In the genomic region with DNA sequence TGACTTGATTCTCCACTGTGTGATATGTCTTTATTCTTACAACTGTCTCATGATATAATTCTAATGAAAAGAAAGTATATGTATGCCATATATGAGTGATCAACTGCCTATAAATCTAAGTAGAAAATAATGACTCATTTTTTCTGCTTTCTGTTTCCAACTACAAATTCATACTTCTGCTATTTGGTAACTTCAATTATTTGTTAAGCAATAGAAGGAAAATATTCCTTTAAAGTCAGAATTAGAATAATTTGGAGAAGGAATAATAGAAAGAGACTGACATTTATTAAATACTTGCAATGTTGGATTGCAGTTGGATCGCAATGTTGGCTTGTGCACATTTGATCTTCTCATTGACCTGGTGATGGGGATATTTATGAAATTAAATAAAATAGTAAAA, we compare ENCODE assay signal across 30 cellular contexts.
"Had no signal": no experiment of that assay in that cellular context is flagged by ENCODE, and none has a peak within 500 bp of the region (broad histone marks: within the 10 kb centered on the region; RNA-seq: fewer than 3 reads in every experiment).

No MANE protein-coding gene starts in this region.

- DNase-seq: activated B cell treated with CpG ODN at 0.5 μM for 24 hours; activated CD4-positive, alpha-beta T cell treated with anti-CD3 and anti-CD28 coated beads for 1 hour; activated CD4-positive, alpha-beta T cell treated with anti-CD3 and anti-CD28 coated beads, Interleukin-2, amount 10 ng/mL, durations not matched to agents 24 days and 14 days; activated CD4-positive, alpha-beta T cell treated with anti-CD3 and anti-CD28 coated beads, Interleukin-2, amount 50 U/mL, for 48 hours; activated CD8-positive, alpha-beta memory T cell treated with anti-CD3 and anti-CD28 coated beads, Interleukin-2, amount 10 ng/mL, durations not matched to agents 7 days and 5 days; activated effector memory CD4-positive, alpha-beta T cell treated with Interleukin-2 at 50 U/mL for 16 hours; activated naive CD4-positive, alpha-beta T cell; activated T-cell treated with anti-CD3 and anti-CD28 coated beads, Interleukin-2, amount 50 U/mL, for 24 hours; amygdala; Karpas-422; MM.1S; NCI-H146; NCI-H187 treated with DMSO at 0.1 percent for 48 hours; NCI-H2107; NCI-H2171 treated with DMSO at 0.1 percent for 48 hours; NCI-H345; NCI-H510A treated with DMSO at 0.1 percent for 48 hours; NCI-H69; NK-92 treated with Interleukin-12 subunit alpha and Interleukin-12 subunit beta, amount 100 ng/mL, for 24 hours; PC-3; SHP77; T-cell; T-helper 2 cell; T1000 had no signal

- H3K27me3 Mint-ChIP-seq: activated B cell treated with CpG ODN at 0.5 μM for 24 hours; activated CD4-positive, alpha-beta T cell treated with anti-CD3 and anti-CD28 coated beads, Interleukin-2, amount 10 ng/mL, durations not matched to agents 24 days and 14 days; activated CD8-positive, alpha-beta memory T cell treated with anti-CD3 and anti-CD28 coated beads, Interleukin-2, amount 10 ng/mL, durations not matched to agents 7 days and 5 days; activated naive CD4-positive, alpha-beta T cell treated with anti-CD3 and anti-CD28 coated beads, Interleukin-2, amount 50 U/mL, for 24 hours; activated T-cell treated with anti-CD3 and anti-CD28 coated beads, Interleukin-2, amount 50 U/mL, for 24 hours; brain; central memory CD8-positive, alpha-beta T cell; T-cell had no signal

- H3K4me3 Mint-ChIP-seq: activated B cell treated with CpG ODN at 0.5 μM for 24 hours; activated CD4-positive, alpha-beta T cell treated with anti-CD3 and anti-CD28 coated beads, Interleukin-2, amount 10 ng/mL, durations not matched to agents 24 days and 14 days; activated CD8-positive, alpha-beta memory T cell treated with anti-CD3 and anti-CD28 coated beads, Interleukin-2, amount 10 ng/mL, durations not matched to agents 7 days and 5 days; activated naive CD4-positive, alpha-beta T cell treated with anti-CD3 and anti-CD28 coated beads, Interleukin-2, amount 50 U/mL, for 24 hours; activated T-cell treated with anti-CD3 and anti-CD28 coated beads, Interleukin-2, amount 50 U/mL, for 24 hours; activated T-helper 1 cell treated with anti-CD3 and anti-CD28 coated beads, Interleukin-12 subunit alpha, Interleukin-12 subunit beta, Interleukin-2, Interleukin-4 antibody, amounts not matched to agents 30 ng/mL and 10 ng/mL and 1 ng/mL, durations not matched to agents 14 hours and 24 hours and 36 hours; brain; central memory CD8-positive, alpha-beta T cell; T-cell had no signal

- ATAC-seq: activated CD8-positive, alpha-beta memory T cell treated with anti-CD3 and anti-CD28 coated beads, Interleukin-2, amount 10 ng/mL, durations not matched to agents 7 days and 5 days; K562; PC-3; T-cell had no signal

- H3K4me1 Mint-ChIP-seq: activated B cell treated with CpG ODN at 0.5 μM for 24 hours; activated CD4-positive, alpha-beta T cell treated with anti-CD3 and anti-CD28 coated beads, Interleukin-2, amount 10 ng/mL, durations not matched to agents 24 days and 14 days; activated CD8-positive, alpha-beta memory T cell treated with anti-CD3 and anti-CD28 coated beads, Interleukin-2, amount 10 ng/mL, durations not matched to agents 7 days and 5 days; activated naive CD4-positive, alpha-beta T cell treated with anti-CD3 and anti-CD28 coated beads, Interleukin-2, amount 50 U/mL, for 24 hours; brain; central memory CD8-positive, alpha-beta T cell; T-cell had no signal

- H3K9me3 ChIP-seq: SJSA1 had no signal

- H3K27ac Mint-ChIP-seq: activated B cell treated with CpG ODN at 0.5 μM for 24 hours; activated CD4-positive, alpha-beta T cell treated with anti-CD3 and anti-CD28 coated beads, Interleukin-2, amount 10 ng/mL, durations not matched to agents 24 days and 14 days; activated CD8-positive, alpha-beta memory T cell treated with anti-CD3 and anti-CD28 coated beads, Interleukin-2, amount 10 ng/mL, durations not matched to agents 7 days and 5 days; activated naive CD4-positive, alpha-beta T cell treated with anti-CD3 and anti-CD28 coated beads, Interleukin-2, amount 50 U/mL, for 24 hours; activated T-cell treated with anti-CD3 and anti-CD28 coated beads, Interleukin-2, amount 50 U/mL, for 24 hours; activated T-helper 1 cell treated with anti-CD3 and anti-CD28 coated beads, Interleukin-12 subunit alpha, Interleukin-12 subunit beta, Interleukin-2, Interleukin-4 antibody, amounts not matched to agents 30 ng/mL and 10 ng/mL and 1 ng/mL, durations not matched to agents 14 hours and 24 hours and 36 hours; brain; T-cell had no signal

- H3K4me1 ChIP-seq: SJSA1 had no signal

- H3K9me3 Mint-ChIP-seq: activated B cell treated with CpG ODN at 0.5 μM for 24 hours; activated CD4-positive, alpha-beta T cell treated with anti-CD3 and anti-CD28 coated beads, Interleukin-2, amount 10 ng/mL, durations not matched to agents 24 days and 14 days; activated naive CD4-positive, alpha-beta T cell treated with anti-CD3 and anti-CD28 coated beads, Interleukin-2, amount 50 U/mL, for 24 hours; activated T-cell treated with anti-CD3 and anti-CD28 coated beads, Interleukin-2, amount 50 U/mL, for 24 hours; activated T-helper 1 cell treated with anti-CD3 and anti-CD28 coated beads, Interleukin-12 subunit alpha, Interleukin-12 subunit beta, Interleukin-2, Interleukin-4 antibody, amounts not matched to agents 30 ng/mL and 10 ng/mL and 1 ng/mL, durations not matched to agents 14 hours and 24 hours and 36 hours; brain had no signal

- H3K36me3 Mint-ChIP-seq: activated CD8-positive, alpha-beta memory T cell treated with anti-CD3 and anti-CD28 coated beads, Interleukin-2, amount 10 ng/mL, durations not matched to agents 7 days and 5 days; activated naive CD4-positive, alpha-beta T cell treated with anti-CD3 and anti-CD28 coated beads, Interleukin-2, amount 50 U/mL, for 24 hours; T-cell had no signal

- H3K4me3 ChIP-seq: K562, SJSA1 had no signal

- H3K27ac ChIP-seq: SJSA1 had no signal

- H3K27me3 ChIP-seq: SJSA1 had no signal
